In the genomic region with DNA sequence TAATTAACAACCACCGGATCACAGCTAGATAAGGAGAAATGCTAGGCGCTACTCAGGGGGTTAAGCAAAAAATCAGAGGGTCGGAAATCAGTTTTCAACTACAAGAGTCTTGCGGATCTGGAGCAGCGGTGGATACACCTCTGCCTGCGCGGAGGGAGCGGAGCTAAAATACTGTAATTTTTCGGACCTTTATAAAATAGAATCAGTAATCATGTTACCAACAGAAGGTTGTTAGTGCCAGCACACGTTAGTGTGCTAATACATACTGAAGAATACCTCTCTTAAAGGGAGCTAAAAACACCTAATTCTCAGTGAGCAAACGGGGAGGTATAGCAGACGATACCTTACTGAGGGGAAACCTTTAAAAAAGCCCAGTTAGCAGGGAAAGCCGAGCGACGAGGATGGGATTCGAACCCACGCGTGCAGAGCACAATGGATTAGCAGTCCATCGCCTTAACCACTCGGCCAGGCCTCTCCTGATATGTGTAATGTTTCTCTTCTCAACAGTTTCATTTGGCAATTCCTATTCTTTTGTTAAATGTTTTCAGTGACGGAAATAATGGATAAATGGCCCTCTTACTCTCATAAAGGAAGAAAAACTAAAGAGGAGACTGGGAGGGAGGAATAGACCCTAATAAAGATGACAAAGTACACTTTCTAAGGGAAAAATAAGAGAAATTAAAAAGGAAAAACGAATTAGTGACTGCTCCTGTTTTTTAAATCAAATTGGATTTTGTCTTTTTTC, we compare ENCODE assay signal across 8 cellular contexts. TPM values are rescaled to one million over a fixed set of nuclear protein-coding genes. Genes with fewer than 3 reads are reported as not detected.
DNase-seq lines count a peak whose midpoint lies in the region; ATAC-seq, FAIRE-seq and TF ChIP-seq lines count a peak whose summit lies in the region.

No MANE protein-coding gene starts in this region.

- H3K4me1 ChIP-seq in adrenal gland (replicated peaks in 1 of 2) (no peaks in the 10 kb centered on the region), heart right ventricle (peaks cover 0 to 5% (median 0%) of the 10 kb centered on the region in 9 donors)

- intact Hi-C loops in adrenal gland (cut with DNase I) (no loop called here), heart right ventricle (cut with DNase I) (no loop called here)

- peaks cover 9% of the 10 kb centered on the region for H3K27me3 Mint-ChIP-seq in progenitor cell of endocrine pancreas

- peaks cover 8% of the 10 kb centered on the region for H3K4me1 Mint-ChIP-seq in progenitor cell of endocrine pancreas (ENCODE audit: low read depth)

- H3K9me3 Mint-ChIP-seq in progenitor cell of endocrine pancreas (ENCODE audit: low read depth): no peaks in the 10 kb centered on the region

- peak; percentile 64 for DNase-seq in DMS53 (lab: John Stamatoyannopoulos, UW)
- DNase-seq in RCC 7860 (ENCODE audit: low spot score): peak; percentile 47
- peak; percentile 60 to 91 (median 78) for DNase-seq in adrenal gland
- peak; percentile 49 to 53 for DNase-seq in heart right ventricle
- DNase-seq in progenitor cell of endocrine pancreas (ENCODE audit: low spot score, unreplicated experiment): no peak
- DNase-seq in NCI-H187 (lab: John Stamatoyannopoulos, UW): no peak

- peak overlapping the region; percentile 86 for H3K4me3 Mint-ChIP-seq in progenitor cell of endocrine pancreas (ENCODE audit: low read depth)

- H3K27ac ChIP-seq in adrenal gland (peak overlapping the region; percentile 66 to 84 (median 74)), heart right ventricle (peak overlapping the region in 9 of 10 donors; percentile 10 to 82 (median 53))

- H3K27ac Mint-ChIP-seq in progenitor cell of endocrine pancreas: peak overlapping the region; percentile 94

- 3 to 23% (median 15%) methylated on average over 22 of the region's 22 CpGs for WGBS in adrenal gland, 4 donors
- WGBS in heart right ventricle, 2 donors: 11 to 13% methylated on average over 22 of the region's 22 CpGs

- peak overlapping the region in 3 of 4 donors; percentile 16 to 49 (median 35) for H3K4me3 ChIP-seq in adrenal gland
- H3K4me3 ChIP-seq in heart right ventricle: peak overlapping the region; percentile 13 to 56 (median 50)

- peak; percentile 48 for ATAC-seq in HG02678 (IDR thresholded peaks at IDR 0.05; ENCODE audit: unreplicated experiment)
- peak; percentile 41 to 93 (median 86) for ATAC-seq in heart right ventricle
- no peak for ATAC-seq in HG03521 (IDR thresholded peaks at IDR 0.05; ENCODE audit: unreplicated experiment)

- no peak for FAIRE-seq in RCC 7860 (lab: Jason Lieb, UNC)

- TF ChIP-seq CTCF in adrenal gland (IDR thresholded peaks at IDR 0.05): no peak
- TF ChIP-seq CTCF in heart right ventricle (IDR thresholded peaks at IDR 0.05): no peak
- TF ChIP-seq CTCF in progenitor cell of endocrine pancreas (IDR thresholded peaks at IDR 0.05; ENCODE audit: unreplicated experiment): no peak

- no peaks in the 10 kb centered on the region for H3K9me3 ChIP-seq in adrenal gland (replicated peaks in 1 of 3)
- no peaks in the 10 kb centered on the region for H3K9me3 ChIP-seq in heart right ventricle

- H3K36me3 ChIP-seq in adrenal gland (replicated peaks in 1 of 2) (no peaks in the 10 kb centered on the region), heart right ventricle (no peaks in the 10 kb centered on the region)

- H3K27me3 ChIP-seq in adrenal gland: no peaks in the 10 kb centered on the region
- H3K27me3 ChIP-seq in heart right ventricle: peaks cover 0 to 4% (median 0%) of the 10 kb centered on the region in 7 donors

- no peaks in the 10 kb centered on the region for H3K36me3 Mint-ChIP-seq in progenitor cell of endocrine pancreas (ENCODE audit: insufficient read depth)

- peak in 1 of 2 donors; percentile 54 for TF ChIP-seq POLR2A in adrenal gland (IDR thresholded peaks at IDR 0.05)

RNA-seq across cellular contexts. Expression of a gene that starts 59.7 kb away (rescaled TPM):
- total RNA-seq in adrenal gland (10 to 100 TPM; 31.4 to 95.3 (median 54.1) TPM), heart right ventricle (10 to 100 TPM in 4 of 10 donors, 1 to 10 TPM in 6; 4.2 to 68.1 (median 9.2) TPM), progenitor cell of endocrine pancreas (5.1 and 5.3 TPM in 2 replicates)
- polyA plus RNA-seq in adrenal gland (10 to 100 TPM; 30.4 to 33.7 (median 31.4) TPM), heart right ventricle (10 to 100 TPM; 10.5 to 11.1 TPM)

Comparison
In these comparisons a context has a peak if more than half of its experiments do, and no peak if none do; other contexts are left out.
1. DNase-seq: peak in DMS53 (single experiment), RCC 7860 (single experiment), adrenal gland (7 of 7) and heart right ventricle (2 of 2); none in progenitor cell of endocrine pancreas (single experiment) and NCI-H187 (0 of 2).